ENCODE assay signal across 14 cellular contexts in the genomic region with DNA sequence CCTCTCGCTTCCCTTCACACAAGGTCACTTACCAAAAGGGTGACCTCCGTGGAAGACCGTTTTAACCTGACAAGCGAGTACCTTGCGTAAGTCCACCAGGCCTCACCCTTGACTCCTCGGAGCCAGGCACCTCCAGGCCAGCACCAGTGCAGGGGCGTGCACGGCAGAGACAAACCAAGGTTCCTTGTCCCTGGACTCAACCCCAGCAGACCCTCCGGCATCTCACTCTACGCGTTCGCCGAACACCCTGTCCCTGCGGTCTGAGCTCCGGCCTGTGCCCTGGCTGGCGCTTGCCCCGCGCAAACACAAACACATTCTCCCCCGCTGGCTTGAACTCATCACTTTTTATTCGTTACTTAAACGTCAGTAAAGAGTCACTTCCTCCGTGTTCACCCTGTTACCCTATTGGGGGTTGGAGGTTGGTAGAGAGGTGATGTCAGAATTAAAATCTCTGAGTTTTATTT. TPM values are rescaled to one million over a fixed set of nuclear protein-coding genes. Genes with fewer than 3 reads are reported as not detected.
DNase-seq lines count a peak whose midpoint lies in the region; ATAC-seq, FAIRE-seq and TF ChIP-seq lines count a peak whose summit lies in the region.
"Had no signal": no experiment of that assay in that cellular context is flagged by ENCODE, and none has a peak within 500 bp of the region (broad histone marks: within the 10 kb centered on the region; RNA-seq: fewer than 3 reads in every experiment).

No MANE protein-coding gene starts in this region.

- no CpG with 5 or more reads among the region's 22 CpGs for WGBS in mesendoderm (ENCODE audit: extremely low coverage, insufficient coverage, low lambda C conversion rate)
- 30 to 46% methylated on average over 22 of the region's 22 CpGs for WGBS in tibial nerve, 2 donors

- H3K4me1 ChIP-seq in astrocyte (ENCODE audit: insufficient read depth, low read length) (peaks cover 8% of the 10 kb centered on the region), mesendoderm (ENCODE audit: control insufficient read depth, low read depth, low read length) (peaks cover 5% of the 10 kb centered on the region), tibial nerve (peaks cover 0 to 77% (median 15%) of the 10 kb centered on the region in 4 donors)
- H3K4me1 ChIP-seq: foreskin keratinocyte had no signal

- no peak overlapping the region for H2BK5ac ChIP-seq in mesendoderm (ENCODE audit: low read length)

- H3K27ac ChIP-seq in astrocyte (ENCODE audit: low read depth, low read length) (peak overlapping the region; percentile 22), mesendoderm (ENCODE audit: low read depth, low read length) (no peak overlapping the region), tibial nerve (peak overlapping the region in 2 of 4 donors; percentile 91 to 93)
- H3K27ac ChIP-seq: foreskin keratinocyte had no signal

- H3K9me3 ChIP-seq in astrocyte (ENCODE audit: insufficient read depth, low read depth, low read length) (peaks cover 12% of the 10 kb centered on the region), tibial nerve (no peaks in the 10 kb centered on the region)

- peaks cover 15% of the 10 kb centered on the region for H3K4me1 Mint-ChIP-seq in activated naive CD8-positive, alpha-beta T cell treated with anti-CD3 and anti-CD28 coated beads, Interleukin-2, amount 10 ng/mL, durations not matched to agents 7 days and 5 days
- peaks cover 39% of the 10 kb centered on the region for H3K4me1 Mint-ChIP-seq in activated naive CD8-positive, alpha-beta T cell treated with anti-CD3 and anti-CD28 coated beads for 36 hours
- H3K4me1 Mint-ChIP-seq in astrocyte (ENCODE audit: low read depth, unreplicated experiment), result peaks cover 7% of the 10 kb centered on the region

- no peak overlapping the region for H4K8ac ChIP-seq in mesendoderm (ENCODE audit: low read depth, low read length)

- peaks cover 90% of the 10 kb centered on the region for H3K27me3 Mint-ChIP-seq in activated naive CD8-positive, alpha-beta T cell treated with anti-CD3 and anti-CD28 coated beads, Interleukin-2, amount 10 ng/mL, durations not matched to agents 7 days and 5 days
- H3K27me3 Mint-ChIP-seq in activated naive CD8-positive, alpha-beta T cell treated with anti-CD3 and anti-CD28 coated beads for 36 hours, result peaks cover 98% of the 10 kb centered on the region
- H3K27me3 Mint-ChIP-seq in astrocyte (ENCODE audit: low read depth, unreplicated experiment), result peaks cover 91% of the 10 kb centered on the region

- H3K23ac ChIP-seq in mesendoderm (ENCODE audit: low read length), result peak overlapping the region; percentile 94

- H3K9ac ChIP-seq in astrocyte (ENCODE audit: low read length) (peak overlapping the region; percentile 73), mesendoderm (ENCODE audit: low read length) (peak overlapping the region; percentile 19)

- no peak overlapping the region for H4K5ac ChIP-seq in mesendoderm (ENCODE audit: low read length)

- H3K27me3 ChIP-seq in astrocyte (ENCODE audit: insufficient read depth, low read length) (peaks cover 99% of the 10 kb centered on the region), mesendoderm (ENCODE audit: insufficient read depth, low read length, poor library complexity) (peaks cover 84% of the 10 kb centered on the region), tibial nerve (peaks cover 0 to 100% of the 10 kb centered on the region in 2 donors)

- peak overlapping the region; percentile 40 for H3K27ac Mint-ChIP-seq in activated naive CD8-positive, alpha-beta T cell treated with anti-CD3 and anti-CD28 coated beads, Interleukin-2, amount 10 ng/mL, durations not matched to agents 7 days and 5 days
- no peak overlapping the region for H3K27ac Mint-ChIP-seq in activated naive CD8-positive, alpha-beta T cell treated with anti-CD3 and anti-CD28 coated beads for 36 hours
- H3K27ac Mint-ChIP-seq in astrocyte (ENCODE audit: unreplicated experiment), result peak overlapping the region; percentile 31
- H3K27ac Mint-ChIP-seq: T-helper 17 cell had no signal

- H3K36me3 Mint-ChIP-seq in activated naive CD8-positive, alpha-beta T cell treated with anti-CD3 and anti-CD28 coated beads, Interleukin-2, amount 10 ng/mL, durations not matched to agents 7 days and 5 days, result peaks cover 3% of the 10 kb centered on the region
- peaks cover 19% of the 10 kb centered on the region for H3K36me3 Mint-ChIP-seq in activated naive CD8-positive, alpha-beta T cell treated with anti-CD3 and anti-CD28 coated beads for 36 hours
- H3K36me3 Mint-ChIP-seq in astrocyte (ENCODE audit: low read depth, unreplicated experiment), result peaks cover 5% of the 10 kb centered on the region

- H3K79me2 ChIP-seq in astrocyte (ENCODE audit: insufficient read depth, low read length) (peaks cover 43% of the 10 kb centered on the region), mesendoderm (ENCODE audit: control insufficient read depth, insufficient read depth, low read length) (no peaks in the 10 kb centered on the region)

- H3K4me3 ChIP-seq in astrocyte (ENCODE audit: insufficient read depth, low read depth, low read length) (no peak overlapping the region), mesendoderm (ENCODE audit: low read length) (no peak overlapping the region), tibial nerve (peak overlapping the region in 3 of 4 donors; percentile 50 to 67 (median 63))

- H3K79me1 ChIP-seq in mesendoderm (ENCODE audit: low read length), result no peaks in the 10 kb centered on the region

- TF ChIP-seq CTCF in astrocyte (IDR thresholded peaks at IDR 0.05; ENCODE audit: insufficient read depth, low read depth, low read length) (no peak), tibial nerve (IDR thresholded peaks at IDR 0.05) (no peak)

- POLR2A ChIA-PET in activated naive CD8-positive, alpha-beta T cell treated with anti-CD3 and anti-CD28 coated beads, Interleukin-2, amount 10 ng/mL, durations not matched to agents 7 days and 5 days (lab: Charles Lee), result no interaction called here

- H3K4ac ChIP-seq in mesendoderm (ENCODE audit: low read depth, low read length), result no peak overlapping the region

- H3K4me2 ChIP-seq in astrocyte (ENCODE audit: low read length) (peak overlapping the region; percentile 71), mesendoderm (ENCODE audit: low read length) (peak overlapping the region; percentile 11)

- TF ChIP-seq EP300 in tibial nerve (IDR thresholded peaks at IDR 0.05), result no peak

- peaks cover 19% of the 10 kb centered on the region for H3K9me3 Mint-ChIP-seq in activated naive CD8-positive, alpha-beta T cell treated with anti-CD3 and anti-CD28 coated beads, Interleukin-2, amount 10 ng/mL, durations not matched to agents 7 days and 5 days
- H3K9me3 Mint-ChIP-seq in activated naive CD8-positive, alpha-beta T cell treated with anti-CD3 and anti-CD28 coated beads for 36 hours, result peaks cover 13% of the 10 kb centered on the region
- H3K9me3 Mint-ChIP-seq in astrocyte (ENCODE audit: unreplicated experiment), result peaks cover 39% of the 10 kb centered on the region

- no peak for TF ChIP-seq POLR2A in tibial nerve (IDR thresholded peaks at IDR 0.05)

- H4K20me1 ChIP-seq in astrocyte (ENCODE audit: insufficient read depth, low read length), result peaks cover 6% of the 10 kb centered on the region

- no peak overlapping the region for H3K18ac ChIP-seq in mesendoderm (ENCODE audit: low read length)

- H2BK15ac ChIP-seq in mesendoderm (replicated peaks; ENCODE audit: low read depth), result no peak overlapping the region

- H3K56ac ChIP-seq in mesendoderm (ENCODE audit: low read length), result peak overlapping the region; percentile 34

- no peak for DNase-seq in activated naive CD8-positive, alpha-beta T cell treated with anti-CD3 and anti-CD28 coated beads, Interleukin-2, amount 10 ng/mL, durations not matched to agents 7 days and 5 days
- no peak for DNase-seq in activated naive CD8-positive, alpha-beta T cell treated with anti-CD3 and anti-CD28 coated beads for 36 hours
- no peak for DNase-seq in astrocyte (ENCODE audit: low read depth)
- no peak for DNase-seq in mesendoderm
- no peak for DNase-seq in tibial nerve (ENCODE audit: low spot score in 2 of 2)
- DNase-seq: activated T-cell treated with anti-CD3 and anti-CD28 coated beads, Interleukin-2, amount 50 U/mL, for 4 hours; cerebellar nuclear complex; foreskin keratinocyte; GOT3; NCI-H1417 treated with DMSO at 0.1 percent for 48 hours; T-helper 17 cell had no signal

- no peak overlapping the region for H2AFZ ChIP-seq in astrocyte (ENCODE audit: low read depth, low read length)

- ATAC-seq in activated naive CD8-positive, alpha-beta T cell treated with anti-CD3 and anti-CD28 coated beads, Interleukin-2, amount 10 ng/mL, durations not matched to agents 7 days and 5 days (ENCODE audit: low read depth), result no peak
- no peak for ATAC-seq in HG02588 (IDR thresholded peaks at IDR 0.05; ENCODE audit: unreplicated experiment)
- no peak for ATAC-seq in HG03025 (IDR thresholded peaks at IDR 0.05; ENCODE audit: low FRiP score, unreplicated experiment)
- ATAC-seq in HG02610 (IDR thresholded peaks at IDR 0.05; ENCODE audit: unreplicated experiment), result no peak
- ATAC-seq: activated T-cell treated with anti-CD3 and anti-CD28 coated beads, Interleukin-2, amount 50 U/mL, for 4 hours; T-helper 17 cell had no signal

- H3K36me3 ChIP-seq in astrocyte (ENCODE audit: insufficient read depth, low read length) (no peaks in the 10 kb centered on the region), mesendoderm (ENCODE audit: control insufficient read depth, insufficient read depth, low read length) (no peaks in the 10 kb centered on the region), tibial nerve (no peaks in the 10 kb centered on the region)

- H2BK120ac ChIP-seq in mesendoderm (ENCODE audit: low read depth, low read length), result no peak overlapping the region

- no peak overlapping the region for H2AK5ac ChIP-seq in mesendoderm (ENCODE audit: low read length)

- no peak overlapping the region for H3K4me3 Mint-ChIP-seq in activated naive CD8-positive, alpha-beta T cell treated with anti-CD3 and anti-CD28 coated beads, Interleukin-2, amount 10 ng/mL, durations not matched to agents 7 days and 5 days
- H3K4me3 Mint-ChIP-seq in activated naive CD8-positive, alpha-beta T cell treated with anti-CD3 and anti-CD28 coated beads for 36 hours, result no peak overlapping the region
- H3K4me3 Mint-ChIP-seq in astrocyte (ENCODE audit: unreplicated experiment), result no peak overlapping the region
- H3K4me3 Mint-ChIP-seq: activated T-cell treated with anti-CD3 and anti-CD28 coated beads, Interleukin-2, amount 50 U/mL, for 4 hours; T-helper 17 cell had no signal

- peak; percentile 70 for FAIRE-seq in astrocyte (lab: Jason Lieb, UNC)

RNA-seq across cellular contexts. Expression of gene TBX15, which starts 4.6 kb away (rescaled TPM):
- total RNA-seq in activated naive CD8-positive, alpha-beta T cell treated with anti-CD3 and anti-CD28 coated beads, Interleukin-2, amount 10 ng/mL, durations not matched to agents 7 days and 5 days, result not detected
- not detected for total RNA-seq in activated naive CD8-positive, alpha-beta T cell treated with anti-CD3 and anti-CD28 coated beads for 36 hours
- total RNA-seq in astrocyte (0.07 and 0.10 TPM in 2 replicates), tibial nerve (10 to 100 TPM; 38.7 to 57.0 (median 48.2) TPM)
- polyA plus RNA-seq in mesendoderm (2013, experiment 1 of 2), result 0.14 TPM
- 0.14 TPM for polyA plus RNA-seq in mesendoderm (2013, experiment 2 of 2)
- total RNA-seq: activated T-cell treated with anti-CD3 and anti-CD28 coated beads, Interleukin-2, amount 50 U/mL, for 4 hours; foreskin keratinocyte; T-helper 17 cell had no signal
- polyA plus RNA-seq: foreskin keratinocyte had no signal

Comparison
In these comparisons a context has a peak if more than half of its experiments do, and no peak if none do; other contexts are left out.
1. H3K4me3 ChIP-seq: peak in tibial nerve (3 of 4); none in astrocyte (single experiment) and mesendoderm (single experiment).
2. RNA of gene TBX15, which starts 4.6 kb away (total RNA-seq): 38.7 to 57.0 TPM in tibial nerve; 0.07 to 0.10 TPM in astrocyte, not detected in activated naive CD8-positive, alpha-beta T cell treated with anti-CD3 and anti-CD28 coated beads, Interleukin-2, amount 10 ng/mL, durations not matched to agents 7 days and 5 days and not detected in activated naive CD8-positive, alpha-beta T cell treated with anti-CD3 and anti-CD28 coated beads for 36 hours; every median in the first group is over 10 times any median in the second.